Comparison of ENCODE assay signal across 12 cellular contexts in genomic region chr2:216651370-216651881, GRCh38. TPM values are rescaled to one million over a fixed set of nuclear protein-coding genes. Genes with fewer than 3 reads are reported as not detected.
DNase-seq lines count a peak whose midpoint lies in the region; ATAC-seq and TF ChIP-seq lines count a peak whose summit lies in the region.
"Had no signal": no experiment of that assay in that cellular context is flagged by ENCODE, and none has a peak within 500 bp of the region (broad histone marks: within the 10 kb centered on the region; RNA-seq: fewer than 3 reads in every experiment).

No MANE protein-coding gene starts in this region.

- CTCF ChIA-PET in WTC11 (lab: Charles Lee), result interaction anchor here (0.9 to 3.3 kb wide), 3 partner anchors 61 to 134 kb away, joined by 3 to 15 read pairs (median 6); no protein-coding TSS in a partner anchor
- CTCF ChIA-PET in CD4-positive, alpha-beta T cell (lab: Charles Lee), result interaction anchor here (0.8 kb wide), 1 partner anchor 15 kb away, joined by 3 read pairs; no protein-coding TSS in a partner anchor

- H3F3A ChIP-seq in GM23248 (ENCODE audit: insufficient read depth), result peaks cover 9% of the 10 kb centered on the region

- POLR2A ChIA-PET in WTC11 (lab: Charles Lee), result interaction anchor here (0.7 to 1.9 kb wide), 2 partner anchors 10 to 31 kb away, joined by 3 to 5 read pairs; no protein-coding TSS in a partner anchor
- POLR2A ChIA-PET in CD4-positive, alpha-beta T cell (lab: Charles Lee), result no interaction called here

- no peak overlapping the region for H3K4me3 Mint-ChIP-seq in WTC11
- peak overlapping the region; percentile 48 for H3K4me3 Mint-ChIP-seq in osteocyte (ENCODE audit: unreplicated experiment)
- H3K4me3 Mint-ChIP-seq in CD4-positive, alpha-beta T cell, result no peak overlapping the region
- H3K4me3 Mint-ChIP-seq: stimulated activated naive CD8-positive, alpha-beta T cell treated with anti-CD3 and anti-CD28 coated beads, Interleukin-15, amount 100 ng/mL, for 72 hours had no signal

- H3K79me2 ChIP-seq in GM23248 (ENCODE audit: insufficient read depth), result no peaks in the 10 kb centered on the region

- no peaks in the 10 kb centered on the region for H4K20me1 ChIP-seq in GM23248 (ENCODE audit: insufficient read depth)

- no peak for ATAC-seq in WTC11
- ATAC-seq in HG02571 (IDR thresholded peaks at IDR 0.05; ENCODE audit: unreplicated experiment), result no peak
- no peak for ATAC-seq in CD4-positive, alpha-beta T cell (ENCODE audit: poor library complexity)
- ATAC-seq: activated CD4-positive, CD25-positive, alpha-beta regulatory T cell treated with anti-CD3 and anti-CD28 coated beads, Interleukin-2, amount 50 U/mL, for 24 hours; stimulated activated naive CD8-positive, alpha-beta T cell treated with anti-CD3 and anti-CD28 coated beads, Interleukin-15, amount 100 ng/mL, for 72 hours had no signal

- no peak for TF ChIP-seq POLR2A in esophagus muscularis mucosa (IDR thresholded peaks at IDR 0.05; ENCODE audit: low read depth)

- no peak overlapping the region for H2AFZ ChIP-seq in GM23248

- H3K27me3 ChIP-seq in GM23248 (replicated peaks; ENCODE audit: insufficient read depth) (no peaks in the 10 kb centered on the region), esophagus muscularis mucosa (no peaks in the 10 kb centered on the region)
- no peaks in the 10 kb centered on the region for H3K27me3 ChIP-seq in CD4-positive, alpha-beta T cell (ENCODE audit: control insufficient read depth, insufficient read depth, low read length)
- H3K27me3 ChIP-seq: brain microvascular endothelial cell had no signal

- H3K36me3 ChIP-seq in GM23248 (ENCODE audit: low read depth) (no peaks in the 10 kb centered on the region), esophagus muscularis mucosa (peaks cover 0 to 3% (median 0%) of the 10 kb centered on the region in 4 donors)

- no peaks in the 10 kb centered on the region for H3K9me2 ChIP-seq in GM23248 (ENCODE audit: insufficient read depth)

- intact Hi-C loops in esophagus muscularis mucosa (cut with DNase I), result no loop called here
- intact Hi-C loops in CD4-positive, alpha-beta T cell (cut with DNase I, micrococcal nuclease), result no loop called here

- H3K4me3 ChIP-seq in GM23248, result no peak overlapping the region
- H3K4me3 ChIP-seq in esophagus muscularis mucosa, result no peak overlapping the region

- peaks cover 75% of the 10 kb centered on the region for H3K4me1 Mint-ChIP-seq in WTC11
- H3K4me1 Mint-ChIP-seq in osteocyte (ENCODE audit: unreplicated experiment), result peaks cover 92% of the 10 kb centered on the region
- no peaks in the 10 kb centered on the region for H3K4me1 Mint-ChIP-seq in CD4-positive, alpha-beta T cell (ENCODE audit: low read depth)

- no peak for TF ChIP-seq CTCF in WTC11 (IDR thresholded peaks at IDR 0.05)
- no peak for TF ChIP-seq CTCF in esophagus muscularis mucosa (IDR thresholded peaks at IDR 0.05)
- no peak for TF ChIP-seq CTCF in osteocyte (IDR thresholded peaks at IDR 0.05)
- no peak for TF ChIP-seq CTCF in CD4-positive, alpha-beta T cell (IDR thresholded peaks at IDR 0.05)

- no peak for TF ChIP-seq EP300 in esophagus muscularis mucosa (IDR thresholded peaks at IDR 0.05)

- H3K4me2 ChIP-seq in GM23248 (ENCODE audit: unreplicated experiment), result no peak overlapping the region

- in situ Hi-C loops in GM23248 (cut with MboI), result no loop called here

- peak; percentile 65 for DNase-seq in GM23248
- DNase-seq in WTC11 (ENCODE audit: low spot score), result no peak
- DNase-seq in esophagus muscularis mucosa (ENCODE audit: extremely low spot score), result no peak
- no peak for DNase-seq in osteocyte (ENCODE audit: extremely low spot score, unreplicated experiment)
- no peak for DNase-seq in NCI-H1048 (lab: John Stamatoyannopoulos, UW)
- DNase-seq in CD4-positive, alpha-beta T cell, result no peak
- DNase-seq in activated T-cell treated with anti-CD3 and anti-CD28 coated beads, Interleukin-2, amount 50 U/mL, for 1 hour, result no peak
- DNase-seq: brain microvascular endothelial cell; C1 segment of cervical spinal cord; stimulated activated naive CD8-positive, alpha-beta T cell treated with anti-CD3 and anti-CD28 coated beads, Interleukin-15, amount 100 ng/mL, for 72 hours had no signal

- H3K27me3 Mint-ChIP-seq in WTC11 (ENCODE audit: low read depth) (no peaks in the 10 kb centered on the region), osteocyte (ENCODE audit: unreplicated experiment) (no peaks in the 10 kb centered on the region)
- no peaks in the 10 kb centered on the region for H3K27me3 Mint-ChIP-seq in CD4-positive, alpha-beta T cell
- H3K27me3 Mint-ChIP-seq: stimulated activated naive CD8-positive, alpha-beta T cell treated with anti-CD3 and anti-CD28 coated beads, Interleukin-15, amount 100 ng/mL, for 72 hours had no signal

- H3K36me3 Mint-ChIP-seq in WTC11 (peaks cover 49% of the 10 kb centered on the region), osteocyte (ENCODE audit: unreplicated experiment) (peaks cover 48% of the 10 kb centered on the region)
- H3K36me3 Mint-ChIP-seq in CD4-positive, alpha-beta T cell (ENCODE audit: low read depth), result no peaks in the 10 kb centered on the region

- H3K9me3 ChIP-seq in GM23248 (ENCODE audit: low read depth) (no peaks in the 10 kb centered on the region), esophagus muscularis mucosa (no peaks in the 10 kb centered on the region)
- no peaks in the 10 kb centered on the region for H3K9me3 ChIP-seq in CD4-positive, alpha-beta T cell (ENCODE audit: control insufficient read depth, low read length)

- H3K4me1 ChIP-seq in GM23248 (ENCODE audit: insufficient read depth) (peaks cover 23% of the 10 kb centered on the region), esophagus muscularis mucosa (peaks cover 14 to 96% (median 86%) of the 10 kb centered on the region in 4 donors)

- no peak overlapping the region for H3K9ac ChIP-seq in GM23248

- 59 to 61% methylated on average over 6 of the region's 6 CpGs for WGBS in GM23248 (ENCODE audit: low coverage in 1 of 2, low lambda C conversion rate in 2 of 2, missing lambda C conversion rate in 2 of 2), 2 experiments
- 68% methylated on average over 6 of the region's 6 CpGs for WGBS in esophagus muscularis mucosa

- H3K9me3 Mint-ChIP-seq in WTC11 (peaks cover 4% of the 10 kb centered on the region), osteocyte (ENCODE audit: unreplicated experiment) (no peaks in the 10 kb centered on the region)
- no peaks in the 10 kb centered on the region for H3K9me3 Mint-ChIP-seq in CD4-positive, alpha-beta T cell

- 0 out of 2 replicates have a peak overlapping the region, but pooled peaks have one; percentile 22 for H3K27ac ChIP-seq in GM23248
- H3K27ac ChIP-seq in esophagus muscularis mucosa (replicated peaks in 1 of 4), result peak overlapping the region; percentile 57 to 75 (median 62)
- H3K27ac ChIP-seq in CD4-positive, alpha-beta T cell (ENCODE audit: low read depth, low read length), result no peak overlapping the region
- H3K27ac ChIP-seq: brain microvascular endothelial cell had no signal

- H3K27ac Mint-ChIP-seq in WTC11 (peak overlapping the region; percentile 24; the same call in 1 of the 2 replicates), osteocyte (ENCODE audit: unreplicated experiment) (peak overlapping the region; percentile 95)
- no peak overlapping the region for H3K27ac Mint-ChIP-seq in CD4-positive, alpha-beta T cell

TF ChIP-seq in WTC11, 78 proteins besides CTCF, POLR2A, EP300 and RAD21 (continues in another document):
- no peak for TF ChIP-seq ZNF423 (CRISPR knock-in tag; IDR thresholded peaks at IDR 0.05)
- no peak for TF ChIP-seq ZBTB43 (CRISPR knock-in tag; IDR thresholded peaks at IDR 0.05)
- TF ChIP-seq TCF7 (CRISPR knock-in tag; IDR thresholded peaks at IDR 0.05; ENCODE audit: low read depth), result no peak
- no peak for TF ChIP-seq USF2 (CRISPR knock-in tag; IDR thresholded peaks at IDR 0.05)
- no peak for TF ChIP-seq ELF4 (CRISPR knock-in tag; IDR thresholded peaks at IDR 0.05; ENCODE audit: low read depth)
- no peak for TF ChIP-seq MLX (CRISPR knock-in tag; IDR thresholded peaks at IDR 0.05)

RNA-seq across cellular contexts. Expression of gene IGFBP2, which starts 18.2 kb away (rescaled TPM):
- 24.0 and 40.1 TPM in 2 replicates for total RNA-seq in GM23248 (2014; rRNA removed; shearing (Covaris generic))
- polyA plus RNA-seq in GM23248 (2016; fragmentation: Nextera tagmentation; extraction: Ambion mirVana), result 5.6 and 12.6 TPM in 2 replicates
- total RNA-seq in WTC11 (2021), result 514 to 873 TPM (median 854 TPM) in 3 replicates
- total RNA-seq in esophagus muscularis mucosa, result 100 to 1,000 TPM; 188 to 446 (median 280) TPM
- 2,796 and 2,855 TPM in 2 replicates for total RNA-seq in osteocyte
- total RNA-seq in CD4-positive, alpha-beta T cell, result not detected

RNA-seq across cellular contexts. Expression of gene IGFBP5, which starts 43.9 kb away (rescaled TPM):
- total RNA-seq in GM23248 (2014; rRNA removed; shearing (Covaris generic)), result 117 TPM in 2 replicates
- 37.9 and 39.8 TPM in 2 replicates for polyA plus RNA-seq in GM23248 (2016; fragmentation: Nextera tagmentation; extraction: Ambion mirVana)
- 5.3 to 12.5 TPM (median 6.4 TPM) in 3 replicates for total RNA-seq in WTC11 (2021)
- 1,000 to 10,000 TPM in 1 of 4 donors, 100 to 1,000 TPM in 3; 547 to 1,471 (median 705) TPM for total RNA-seq in esophagus muscularis mucosa
- total RNA-seq in osteocyte, result 1,145 and 1,383 TPM in 2 replicates
- not detected for total RNA-seq in CD4-positive, alpha-beta T cell

Comparison
In these comparisons a context has a peak if more than half of its experiments do, and no peak if none do; other contexts are left out.
1. RNA of gene IGFBP2, which starts 18.2 kb away (total RNA-seq): 2,796 to 2,855 TPM in osteocyte, 514 to 873 TPM in WTC11, 188 to 446 TPM in esophagus muscularis mucosa and 24.0 to 40.1 TPM in GM23248; not detected in CD4-positive, alpha-beta T cell; every median in the first group is over 10 times any median in the second.